In the genomic region with DNA sequence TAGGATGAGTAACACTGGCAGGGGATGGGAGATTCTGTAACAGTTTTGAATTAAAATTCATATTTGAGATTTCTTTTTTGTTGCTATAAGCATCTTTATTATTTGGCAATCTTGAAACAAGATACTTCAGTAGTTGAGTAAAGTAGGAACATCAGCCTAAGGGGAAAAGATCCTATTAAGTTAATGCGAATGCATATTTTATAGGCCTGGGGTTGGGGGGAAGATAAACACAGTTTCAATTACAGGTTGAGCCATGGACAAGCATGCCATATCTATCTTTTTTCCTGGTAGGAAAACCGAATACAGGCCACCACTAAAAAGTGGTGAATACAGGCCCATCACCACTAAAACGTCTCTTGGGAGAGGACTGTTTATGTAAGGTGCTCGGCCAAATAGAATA, we compare ENCODE assay signal across 26 cellular contexts. TPM values are rescaled to one million over a fixed set of nuclear protein-coding genes. Genes with fewer than 3 reads are reported as not detected.
DNase-seq lines count a peak whose midpoint lies in the region; ATAC-seq lines count a peak whose summit lies in the region.
"Had no signal": no experiment of that assay in that cellular context is flagged by ENCODE, and none has a peak within 500 bp of the region (broad histone marks: within the 10 kb centered on the region; RNA-seq: fewer than 3 reads in every experiment).

No MANE protein-coding gene starts in this region.

- H3K27me3 ChIP-seq in CD4-positive, CD25-positive, alpha-beta regulatory T cell (ENCODE audit: control insufficient read depth, insufficient read depth, low read length): no peaks in the 10 kb centered on the region
- H3K27me3 ChIP-seq in right cardiac atrium (ENCODE audit: control insufficient read depth, insufficient read depth): no peaks in the 10 kb centered on the region
- H3K27me3 ChIP-seq: ascending aorta, cardiac muscle cell, suprapubic skin had no signal

- no peaks in the 10 kb centered on the region for H3K27me3 Mint-ChIP-seq in T-helper 2 cell treated with Interferon-gamma antibody and Interleukin-4, amounts not matched to agents 5 μg/mL and 100 μg/mL, for 36 hours (ENCODE audit: low read depth)
- H3K27me3 Mint-ChIP-seq in CD4-positive, CD25-positive, alpha-beta regulatory T cell: no peaks in the 10 kb centered on the region
- no peaks in the 10 kb centered on the region for H3K27me3 Mint-ChIP-seq in activated CD4-positive, alpha-beta memory T cell treated with anti-CD3 and anti-CD28 coated beads, Interleukin-2, amount 10 ng/mL, durations not matched to agents 7 days and 5 days
- H3K27me3 Mint-ChIP-seq in naive B cell: no peaks in the 10 kb centered on the region
- H3K27me3 Mint-ChIP-seq: natural killer cell treated with Interleukin-12 subunit alpha and Interleukin-12 subunit beta and Interleukin-15 and Interleukin-18, amount 100 ng/mL, for 72 hours had no signal

- no peak overlapping the region for H3K4me3 Mint-ChIP-seq in T-helper 2 cell treated with Interferon-gamma antibody and Interleukin-4, amounts not matched to agents 5 μg/mL and 100 μg/mL, for 36 hours
- no peak overlapping the region for H3K4me3 Mint-ChIP-seq in CD4-positive, CD25-positive, alpha-beta regulatory T cell
- H3K4me3 Mint-ChIP-seq in activated CD4-positive, alpha-beta memory T cell treated with anti-CD3 and anti-CD28 coated beads, Interleukin-2, amount 10 ng/mL, durations not matched to agents 7 days and 5 days: no peak overlapping the region
- peak overlapping the region in 4 of 8 donors; percentile 10 to 54 (median 17) for H3K4me3 Mint-ChIP-seq in naive B cell
- H3K4me3 Mint-ChIP-seq: natural killer cell treated with Interleukin-12 subunit alpha and Interleukin-12 subunit beta and Interleukin-15 and Interleukin-18, amount 100 ng/mL, for 72 hours had no signal

- 74% methylated on average over 4 of the region's 4 CpGs for WGBS in right cardiac atrium

- H3K4me3 ChIP-seq in CD4-positive, CD25-positive, alpha-beta regulatory T cell (ENCODE audit: low read depth, low read length): no peak overlapping the region
- H3K4me3 ChIP-seq in right cardiac atrium (ENCODE audit: low read length): no peak overlapping the region
- H3K4me3 ChIP-seq: ascending aorta, cardiac muscle cell, suprapubic skin had no signal

- no peak for ATAC-seq in CD4-positive, CD25-positive, alpha-beta regulatory T cell (ENCODE audit: low read depth in 2 of 2)
- no peak for ATAC-seq in naive B cell (ENCODE audit: low read depth in 2 of 2)
- no peak for ATAC-seq in right cardiac atrium
- ATAC-seq: natural killer cell treated with Interleukin-12 subunit alpha and Interleukin-12 subunit beta and Interleukin-15 and Interleukin-18, amount 100 ng/mL, for 72 hours had no signal

- peak overlapping the region; percentile 41 for H3K27ac ChIP-seq in CD4-positive, CD25-positive, alpha-beta regulatory T cell (ENCODE audit: insufficient read depth, low read length, poor library complexity, severe bottlenecking)
- H3K27ac ChIP-seq in right cardiac atrium (ENCODE audit: low read length): no peak overlapping the region
- H3K27ac ChIP-seq: 22Rv1, ascending aorta, cardiac muscle cell, suprapubic skin had no signal

- no peaks in the 10 kb centered on the region for H3K9me3 Mint-ChIP-seq in T-helper 2 cell treated with Interferon-gamma antibody and Interleukin-4, amounts not matched to agents 5 μg/mL and 100 μg/mL, for 36 hours
- H3K9me3 Mint-ChIP-seq in CD4-positive, CD25-positive, alpha-beta regulatory T cell: no peaks in the 10 kb centered on the region
- no peaks in the 10 kb centered on the region for H3K9me3 Mint-ChIP-seq in activated CD4-positive, alpha-beta memory T cell treated with anti-CD3 and anti-CD28 coated beads, Interleukin-2, amount 10 ng/mL, durations not matched to agents 7 days and 5 days
- H3K9me3 Mint-ChIP-seq in naive B cell: no peaks in the 10 kb centered on the region
- H3K9me3 Mint-ChIP-seq: natural killer cell treated with Interleukin-12 subunit alpha and Interleukin-12 subunit beta and Interleukin-15 and Interleukin-18, amount 100 ng/mL, for 72 hours had no signal

- H3K9me3 ChIP-seq in CD4-positive, CD25-positive, alpha-beta regulatory T cell (ENCODE audit: control insufficient read depth in 2 of 2, low read length in 2 of 2): no peaks in the 10 kb centered on the region
- H3K9me3 ChIP-seq in right cardiac atrium (ENCODE audit: control insufficient read depth, low read length): no peaks in the 10 kb centered on the region
- H3K9me3 ChIP-seq: ascending aorta, suprapubic skin had no signal

- H3K36me3 Mint-ChIP-seq in T-helper 2 cell treated with Interferon-gamma antibody and Interleukin-4, amounts not matched to agents 5 μg/mL and 100 μg/mL, for 36 hours (ENCODE audit: low read depth): peaks cover 35% of the 10 kb centered on the region
- peaks cover 19% of the 10 kb centered on the region for H3K36me3 Mint-ChIP-seq in CD4-positive, CD25-positive, alpha-beta regulatory T cell
- peaks cover 55% of the 10 kb centered on the region for H3K36me3 Mint-ChIP-seq in activated CD4-positive, alpha-beta memory T cell treated with anti-CD3 and anti-CD28 coated beads, Interleukin-2, amount 10 ng/mL, durations not matched to agents 7 days and 5 days (ENCODE audit: low read depth)
- peaks cover 0 to 27% of the 10 kb centered on the region in 2 donors for H3K36me3 Mint-ChIP-seq in naive B cell

- H3K4me1 Mint-ChIP-seq in T-helper 2 cell treated with Interferon-gamma antibody and Interleukin-4, amounts not matched to agents 5 μg/mL and 100 μg/mL, for 36 hours (ENCODE audit: low read depth): peaks cover 35% of the 10 kb centered on the region
- H3K4me1 Mint-ChIP-seq in CD4-positive, CD25-positive, alpha-beta regulatory T cell: peaks cover 31 to 71% (median 57%) of the 10 kb centered on the region in 4 donors
- H3K4me1 Mint-ChIP-seq in activated CD4-positive, alpha-beta memory T cell treated with anti-CD3 and anti-CD28 coated beads, Interleukin-2, amount 10 ng/mL, durations not matched to agents 7 days and 5 days: peaks cover 45% of the 10 kb centered on the region
- peaks cover 30 to 63% (median 52%) of the 10 kb centered on the region in 3 donors for H3K4me1 Mint-ChIP-seq in naive B cell

- peaks cover 56% of the 10 kb centered on the region for H3K36me3 ChIP-seq in CD4-positive, CD25-positive, alpha-beta regulatory T cell (ENCODE audit: control insufficient read depth, insufficient read depth, low read length)
- H3K36me3 ChIP-seq: cardiac muscle cell had no signal

- no peak for DNase-seq in T-helper 2 cell treated with Interferon-gamma antibody and Interleukin-4, amounts not matched to agents 5 μg/mL and 100 μg/mL, for 36 hours (ENCODE audit: low spot score)
- DNase-seq in T-helper 2 cell: no peak
- no peak for DNase-seq in CD4-positive, CD25-positive, alpha-beta regulatory T cell
- DNase-seq in activated CD4-positive, alpha-beta memory T cell treated with anti-CD3 and anti-CD28 coated beads, Interleukin-2, amount 10 ng/mL, durations not matched to agents 7 days and 5 days: no peak
- no peak for DNase-seq in naive B cell
- DNase-seq in right cardiac atrium: no peak
- no peak for DNase-seq in central memory CD4-positive, alpha-beta T cell
- DNase-seq in NAMALWA (ENCODE audit: low spot score): no peak
- DNase-seq: cortex of kidney; foreskin fibroblast; head of caudate nucleus; Karpas-422; kidney; midbrain; NCI-H1436 treated with DMSO at 0.1 percent for 48 hours; NCI-H2107; NCI-H446 treated with DMSO at 0.1 percent for 48 hours; NCI-H82; RPMI8226; small intestine; stimulated activated CD4-positive, alpha-beta T cell treated with anti-CD3 and anti-CD28 coated beads, Interleukin-1b, Interleukin-23, amount 100 ng/mL, for 48 hours had no signal

- H3K4me1 ChIP-seq in CD4-positive, CD25-positive, alpha-beta regulatory T cell (ENCODE audit: control insufficient read depth, insufficient read depth, low read length, poor library complexity, severe bottlenecking): peaks cover 47% of the 10 kb centered on the region
- H3K4me1 ChIP-seq in right cardiac atrium (ENCODE audit: control insufficient read depth, insufficient read depth, low read length): no peaks in the 10 kb centered on the region
- H3K4me1 ChIP-seq: ascending aorta had no signal

- CTCF ChIA-PET in activated CD4-positive, alpha-beta memory T cell treated with anti-CD3 and anti-CD28 coated beads, Interleukin-2, amount 10 ng/mL, durations not matched to agents 7 days and 5 days (lab: Charles Lee): interaction anchor here (1.1 to 5.4 kb wide), 12 partner anchors 13 to 263 kb away, joined by 3 to 59 read pairs (median 19); partner anchors contain the start of genes SMAP2 and ZMPSTE24

- peak overlapping the region; percentile 21 for H3K27ac Mint-ChIP-seq in T-helper 2 cell treated with Interferon-gamma antibody and Interleukin-4, amounts not matched to agents 5 μg/mL and 100 μg/mL, for 36 hours
- H3K27ac Mint-ChIP-seq in CD4-positive, CD25-positive, alpha-beta regulatory T cell: peak overlapping the region; percentile 26 to 89 (median 38)
- peak overlapping the region; percentile 9 for H3K27ac Mint-ChIP-seq in activated CD4-positive, alpha-beta memory T cell treated with anti-CD3 and anti-CD28 coated beads, Interleukin-2, amount 10 ng/mL, durations not matched to agents 7 days and 5 days
- H3K27ac Mint-ChIP-seq in naive B cell: peak overlapping the region in 5 of 6 donors; percentile 24 to 98 (median 67)

- POLR2A ChIA-PET in activated CD4-positive, alpha-beta memory T cell treated with anti-CD3 and anti-CD28 coated beads, Interleukin-2, amount 10 ng/mL, durations not matched to agents 7 days and 5 days (lab: Charles Lee): interaction anchor here (0.6 to 28.4 kb wide), 2 partner anchors 24 to 164 kb away, joined by 3 to 997 read pairs; partner anchors contain the start of gene SMAP2

- intact Hi-C loops in right cardiac atrium (cut with DNase I): loop anchor here (5.0 to 10.0 kb wide), 4 partner anchors 61 to 261 kb away; no protein-coding TSS in a partner anchor

RNA-seq across cellular contexts. Expression of gene SMAP2, which starts 32.3 kb away (rescaled TPM):
- total RNA-seq in CD4-positive, CD25-positive, alpha-beta regulatory T cell: 341 TPM
- 100 to 1,000 TPM; 297 to 472 (median 407) TPM for polyA plus RNA-seq in CD4-positive, CD25-positive, alpha-beta regulatory T cell
- 100 to 1,000 TPM; 172 to 173 TPM for total RNA-seq in activated CD4-positive, alpha-beta memory T cell treated with anti-CD3 and anti-CD28 coated beads, Interleukin-2, amount 10 ng/mL, durations not matched to agents 7 days and 5 days
- polyA plus RNA-seq in naive B cell (ENCODE audit: low read depth in 6 of 6): 100 to 1,000 TPM; 480 to 946 (median 649) TPM
- 10 to 100 TPM; 10.9 to 23.1 (median 17.7) TPM for total RNA-seq in right cardiac atrium
- 11.2 TPM for polyA plus RNA-seq in right cardiac atrium

RNA-seq across cellular contexts. Expression of gene ZFP69B, which starts 44.5 kb away (rescaled TPM):
- total RNA-seq in CD4-positive, CD25-positive, alpha-beta regulatory T cell: 2.1 TPM
- polyA plus RNA-seq in CD4-positive, CD25-positive, alpha-beta regulatory T cell: 1 to 10 TPM; 1.3 to 2.6 (median 1.8) TPM
- 1 to 10 TPM; 5.4 to 5.9 TPM for total RNA-seq in activated CD4-positive, alpha-beta memory T cell treated with anti-CD3 and anti-CD28 coated beads, Interleukin-2, amount 10 ng/mL, durations not matched to agents 7 days and 5 days
- polyA plus RNA-seq in naive B cell (ENCODE audit: low read depth in 6 of 6) (1 to 10 TPM in 5 of 6 donors, not detected in 1; 1.1 to 3.2 (median 2.0) TPM), right cardiac atrium (0.29 TPM)
- total RNA-seq in right cardiac atrium: 1 to 10 TPM in 3 of 4 donors, under 1 TPM in 1; 0.63 to 1.2 (median 1.1) TPM

Comparison
In these comparisons a context has a peak if more than half of its experiments do, and no peak if none do; other contexts are left out.
1. H3K27ac Mint-ChIP-seq: peak in every context shown above with its lines; median percentile 67 in naive B cell; 38 in CD4-positive, CD25-positive, alpha-beta regulatory T cell; 21 in T-helper 2 cell treated with Interferon-gamma antibody and Interleukin-4, amounts not matched to agents 5 μg/mL and 100 μg/mL, for 36 hours; 9 in activated CD4-positive, alpha-beta memory T cell treated with anti-CD3 and anti-CD28 coated beads, Interleukin-2, amount 10 ng/mL, durations not matched to agents 7 days and 5 days.
2. RNA of gene SMAP2, which starts 32.3 kb away (total RNA-seq): 341 TPM in CD4-positive, CD25-positive, alpha-beta regulatory T cell (single experiment) and 172 to 173 TPM in activated CD4-positive, alpha-beta memory T cell treated with anti-CD3 and anti-CD28 coated beads, Interleukin-2, amount 10 ng/mL, durations not matched to agents 7 days and 5 days; 10.9 to 23.1 TPM in right cardiac atrium; every median in the first group is over 4 times any median in the second.